1 cellular context compared by ENCODE assay signal in genomic region chr3:158644345-158644908, GRCh38.
A peak's percentile ranks its signal among the peaks of the same experiment; 100 is the strongest.
TF ChIP-seq lines count a peak whose summit lies in the region.

TSS of gene GFM1 (plus strand) at chr3:158644527. CDS start at chr3:158644635, 108 bp downstream.

TF ChIP-seq in GM12878, 131 proteins besides CTCF, POLR2A, EP300 and RAD21 (continued from another document and continues in another):
- TF ChIP-seq, protein P1, sequence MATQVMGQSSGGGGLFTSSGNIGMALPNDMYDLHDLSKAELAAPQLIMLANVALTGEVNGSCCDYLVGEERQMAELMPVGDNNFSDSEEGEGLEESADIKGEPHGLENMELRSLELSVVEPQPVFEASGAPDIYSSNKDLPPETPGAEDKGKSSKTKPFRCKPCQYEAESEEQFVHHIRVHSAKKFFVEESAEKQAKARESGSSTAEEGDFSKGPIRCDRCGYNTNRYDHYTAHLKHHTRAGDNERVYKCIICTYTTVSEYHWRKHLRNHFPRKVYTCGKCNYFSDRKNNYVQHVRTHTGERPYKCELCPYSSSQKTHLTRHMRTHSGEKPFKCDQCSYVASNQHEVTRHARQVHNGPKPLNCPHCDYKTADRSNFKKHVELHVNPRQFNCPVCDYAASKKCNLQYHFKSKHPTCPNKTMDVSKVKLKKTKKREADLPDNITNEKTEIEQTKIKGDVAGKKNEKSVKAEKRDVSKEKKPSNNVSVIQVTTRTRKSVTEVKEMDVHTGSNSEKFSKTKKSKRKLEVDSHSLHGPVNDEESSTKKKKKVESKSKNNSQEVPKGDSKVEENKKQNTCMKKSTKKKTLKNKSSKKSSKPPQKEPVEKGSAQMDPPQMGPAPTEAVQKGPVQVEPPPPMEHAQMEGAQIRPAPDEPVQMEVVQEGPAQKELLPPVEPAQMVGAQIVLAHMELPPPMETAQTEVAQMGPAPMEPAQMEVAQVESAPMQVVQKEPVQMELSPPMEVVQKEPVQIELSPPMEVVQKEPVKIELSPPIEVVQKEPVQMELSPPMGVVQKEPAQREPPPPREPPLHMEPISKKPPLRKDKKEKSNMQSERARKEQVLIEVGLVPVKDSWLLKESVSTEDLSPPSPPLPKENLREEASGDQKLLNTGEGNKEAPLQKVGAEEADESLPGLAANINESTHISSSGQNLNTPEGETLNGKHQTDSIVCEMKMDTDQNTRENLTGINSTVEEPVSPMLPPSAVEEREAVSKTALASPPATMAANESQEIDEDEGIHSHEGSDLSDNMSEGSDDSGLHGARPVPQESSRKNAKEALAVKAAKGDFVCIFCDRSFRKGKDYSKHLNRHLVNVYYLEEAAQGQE (IDR thresholded peaks at IDR 0.05; ENCODE audit: low read depth, low read length): no peak
- TF ChIP-seq YY1 (IDR thresholded peaks at IDR 0.05; ENCODE audit: low read depth, low read length) (peak; percentile 83), SREBF2 (IDR thresholded peaks at IDR 0.05; ENCODE audit: low read length) (no peak), ZSCAN29 (IDR thresholded peaks at IDR 0.05) (no peak), TCF12 (IDR thresholded peaks at IDR 0.05; ENCODE audit: low read depth, low read length) (0 out of 2 replicates have a peak, but pooled peaks have one; percentile 11), ZNF592 (IDR thresholded peaks at IDR 0.05) (no peak), MEF2B (IDR thresholded peaks at IDR 0.05; ENCODE audit: partially characterized antibody, poor library complexity, severe bottlenecking) (peak; percentile 69), KAT2A (conservative IDR thresholded peaks at IDR 0.05; ENCODE audit: control insufficient read depth, low read depth, low read length) (no peak), ZBTB40 (IDR thresholded peaks at IDR 0.05; ENCODE audit: borderline replicate concordance) (peak; percentile 97), ZBED1 (IDR thresholded peaks at IDR 0.05; ENCODE audit: borderline replicate concordance) (no peak), CBX5 (IDR thresholded peaks at IDR 0.05; ENCODE audit: low read depth) (no peak), SRF (IDR thresholded peaks at IDR 0.05; ENCODE audit: low read depth in 2 of 2, low read length in 2 of 2) (peak in 1 of 2 experiments; percentile 40; a peak in 1 of 4 replicates), MLLT1 (IDR thresholded peaks at IDR 0.05) (peak; percentile 64; the same call in 1 of the 2 replicates), ZBTB33 (IDR thresholded peaks at IDR 0.05) (no peak), MYB (IDR thresholded peaks at IDR 0.05; ENCODE audit: borderline replicate concordance, low read depth, low read length) (no peak), FOXM1 (IDR thresholded peaks at IDR 0.05; ENCODE audit: low read depth, low read length) (no peak), ZNF274 (IDR thresholded peaks at IDR 0.05; ENCODE audit: insufficient read depth, insufficient read length) (no peak), EGR1 (IDR thresholded peaks at IDR 0.05; ENCODE audit: borderline replicate concordance in 1 of 2, low read depth in 2 of 2, low read length in 2 of 2) (peak in 1 of 2 experiments; percentile 89; a peak in 2 of 3 replicates), SPI1 (IDR thresholded peaks at IDR 0.05; ENCODE audit: borderline replicate concordance, insufficient read depth, low read depth, low read length) (no peak), ZZZ3 (IDR thresholded peaks at IDR 0.05; ENCODE audit: control insufficient read depth, insufficient read length, low read depth) (no peak), HSF1 (IDR thresholded peaks at IDR 0.05; ENCODE audit: low read depth, low read length) (0 out of 2 replicates have a peak, but pooled peaks have one; percentile 62), WRNIP1 (IDR thresholded peaks at IDR 0.05; ENCODE audit: borderline replicate concordance, low read depth, low read length) (no peak; the same call in 1 of the 2 replicates), TAF1 (IDR thresholded peaks at IDR 0.05; ENCODE audit: borderline replicate concordance, low read depth, low read length) (peak; percentile 70), USF1 (IDR thresholded peaks at IDR 0.05; ENCODE audit: borderline replicate concordance, extremely low read length, insufficient read depth, low read depth, low read length) (peak; percentile 8), KLF5 (IDR thresholded peaks at IDR 0.05; ENCODE audit: partially characterized antibody) (peak; percentile 68), CBFB (IDR thresholded peaks at IDR 0.05; ENCODE audit: low read depth) (peak; percentile 72; the same call in 1 of the 2 replicates), ZNF24 (IDR thresholded peaks at IDR 0.05) (0 out of 2 replicates have a peak, but pooled peaks have one; percentile 12), ATF3 (IDR thresholded peaks at IDR 0.05; ENCODE audit: borderline replicate concordance, extremely low read depth, low read depth, low read length) (no peak), ZNF384 (IDR thresholded peaks at IDR 0.05; ENCODE audit: borderline replicate concordance, low read depth, low read length) (no peak), BRCA1 (IDR thresholded peaks at IDR 0.05; ENCODE audit: low read depth, low read length) (no peak), TBL1XR1 (IDR thresholded peaks at IDR 0.05; ENCODE audit: low read depth, low read length) (0 out of 2 replicates have a peak, but pooled peaks have one; percentile 71), MXI1 (IDR thresholded peaks at IDR 0.05; ENCODE audit: low read depth, low read length) (peak; percentile 98), ATF7 (IDR thresholded peaks at IDR 0.05; ENCODE audit: low read depth) (peak; percentile 51)
- TF ChIP-seq, protein P2, sequence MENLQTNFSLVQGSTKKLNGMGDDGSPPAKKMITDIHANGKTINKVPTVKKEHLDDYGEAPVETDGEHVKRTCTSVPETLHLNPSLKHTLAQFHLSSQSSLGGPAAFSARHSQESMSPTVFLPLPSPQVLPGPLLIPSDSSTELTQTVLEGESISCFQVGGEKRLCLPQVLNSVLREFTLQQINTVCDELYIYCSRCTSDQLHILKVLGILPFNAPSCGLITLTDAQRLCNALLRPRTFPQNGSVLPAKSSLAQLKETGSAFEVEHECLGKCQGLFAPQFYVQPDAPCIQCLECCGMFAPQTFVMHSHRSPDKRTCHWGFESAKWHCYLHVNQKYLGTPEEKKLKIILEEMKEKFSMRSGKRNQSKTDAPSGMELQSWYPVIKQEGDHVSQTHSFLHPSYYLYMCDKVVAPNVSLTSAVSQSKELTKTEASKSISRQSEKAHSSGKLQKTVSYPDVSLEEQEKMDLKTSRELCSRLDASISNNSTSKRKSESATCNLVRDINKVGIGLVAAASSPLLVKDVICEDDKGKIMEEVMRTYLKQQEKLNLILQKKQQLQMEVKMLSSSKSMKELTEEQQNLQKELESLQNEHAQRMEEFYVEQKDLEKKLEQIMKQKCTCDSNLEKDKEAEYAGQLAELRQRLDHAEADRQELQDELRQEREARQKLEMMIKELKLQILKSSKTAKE (IDR thresholded peaks at IDR 0.05; ENCODE audit: low read depth, poor library complexity, severe bottlenecking): peak; percentile 39
